In genomic region chr19:4338441-4339350, GRCh38 we compare ENCODE assay signal across 8 cellular contexts. TPM values are rescaled to one million over a fixed set of nuclear protein-coding genes. Genes with fewer than 3 reads are reported as not detected.
DNase-seq lines count a peak whose midpoint lies in the region; ATAC-seq and TF ChIP-seq lines count a peak whose summit lies in the region.

Gene STAP2, minus strand, starts transcription at chr19:4338827. Its CDS starts 74 bp downstream, at chr19:4338753.

- no peaks in the 10 kb centered on the region for H3K9me3 ChIP-seq in endocrine pancreas (ENCODE audit: control insufficient read depth, low read length)
- no peaks in the 10 kb centered on the region for H3K9me3 ChIP-seq in muscle layer of colon (ENCODE audit: low read length)

- no peak within 1 kb of the TSS for H3K27ac ChIP-seq in muscle layer of colon (ENCODE audit: low read depth, low read length)

- H3K4me1 ChIP-seq in endocrine pancreas (ENCODE audit: control insufficient read depth, insufficient read depth, low read length) = no peaks in the 10 kb centered on the region
- H3K4me1 ChIP-seq in muscle layer of colon (ENCODE audit: insufficient read depth, low read length) = peaks cover 5% of the 10 kb centered on the region

- peak; percentile 33 for TF ChIP-seq POLR2A in GM15510 (IDR thresholded peaks at IDR 0.05; ENCODE audit: borderline replicate concordance, extremely low read depth, insufficient read length)

- intact Hi-C loops in T-helper 1 cell treated with Interleukin-12 subunit alpha and Interleukin-12 subunit beta and Interleukin-4 antibody, amounts not matched to agents 30 ng/mL and 1 ng/mL, for 36 hours (cut with micrococcal nuclease) = loop anchor here (1.0 kb wide), 1 partner anchor 10 kb away; no protein-coding TSS in a partner anchor

- H3K36me3 ChIP-seq in endocrine pancreas (ENCODE audit: control insufficient read depth, insufficient read depth, low read length) = no peaks in the 10 kb centered on the region
- no peaks in the 10 kb centered on the region for H3K36me3 ChIP-seq in muscle layer of colon (ENCODE audit: insufficient read depth, low read length)

- H3K4me3 ChIP-seq in endocrine pancreas (ENCODE audit: control insufficient read depth, insufficient read depth, low read length) (peak within 1 kb of the TSS; percentile 58), muscle layer of colon (ENCODE audit: low read depth in 1 of 2, low read length in 2 of 2) (peak within 1 kb of the TSS; percentile 30 to 53)

- H3K9ac ChIP-seq in endocrine pancreas (ENCODE audit: control insufficient read depth, insufficient read depth, low read length) (peak within 1 kb of the TSS; percentile 60), muscle layer of colon (ENCODE audit: low read length) (no peak within 1 kb of the TSS)

- no peak for DNase-seq in SKM-1 treated with dmso at 0.1 percent for 144 hours (lab: John Stamatoyannopoulos, UW; ENCODE audit: unreplicated experiment)
- DNase-seq in AML-193 (lab: John Stamatoyannopoulos, UW) = no peak
- no peak for DNase-seq in activated effector memory CD4-positive, alpha-beta T cell treated with Interleukin-2 at 50 U/mL for 16 hours

- no peaks in the 10 kb centered on the region for H3K27me3 ChIP-seq in endocrine pancreas (ENCODE audit: control insufficient read depth, insufficient read depth, low read length)
- H3K27me3 ChIP-seq in muscle layer of colon (ENCODE audit: control insufficient read depth in 1 of 2, insufficient read depth in 2 of 2, low read length in 2 of 2) = no peaks in the 10 kb centered on the region

- no peak for ATAC-seq in GM19395 (IDR thresholded peaks at IDR 0.05; ENCODE audit: unreplicated experiment)

RNA-seq across cellular contexts. Expression of gene STAP2, which starts in this region (rescaled TPM):
- total RNA-seq in T-helper 1 cell treated with Interleukin-12 subunit alpha and Interleukin-12 subunit beta and Interleukin-4 antibody, amounts not matched to agents 30 ng/mL and 1 ng/mL, for 36 hours = 14.8 and 19.1 TPM in 2 replicates
